Comparison of ENCODE assay signal across 23 cellular contexts in the genomic region with DNA sequence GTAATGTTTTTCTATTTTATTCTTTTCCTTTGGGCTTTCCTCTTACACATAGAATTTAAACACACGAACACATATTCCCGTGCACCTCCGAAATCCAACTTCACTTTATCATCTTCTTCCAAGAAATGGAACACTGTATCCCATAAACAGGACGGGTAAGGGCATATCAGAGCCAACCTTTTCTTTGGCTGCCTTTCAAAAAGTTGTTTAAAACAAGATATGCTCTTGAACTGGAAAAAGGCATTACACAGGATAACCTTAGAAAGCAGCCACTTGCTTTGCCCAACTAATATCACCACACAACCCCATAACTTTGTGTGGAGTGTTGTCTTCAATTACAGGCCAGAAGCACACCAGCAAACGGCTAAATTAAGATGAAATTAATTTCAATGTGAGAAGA.
"Had no signal": no experiment of that assay in that cellular context is flagged by ENCODE, and none has a peak within 500 bp of the region (broad histone marks: within the 10 kb centered on the region; RNA-seq: fewer than 3 reads in every experiment).

No MANE protein-coding gene starts in this region.

- H3K27me3 ChIP-seq: SJCRH30 had no signal

- H3K9me3 Mint-ChIP-seq: IgD-negative memory B cell had no signal

- H3K4me1 ChIP-seq: SJCRH30 had no signal

- H3K9ac ChIP-seq: KMS-11 had no signal

- H3K4me1 Mint-ChIP-seq: IgD-negative memory B cell had no signal

- H3K36me3 Mint-ChIP-seq: IgD-negative memory B cell had no signal

- H3K9me3 ChIP-seq: SJCRH30 had no signal

- H3K4me3 ChIP-seq: K562, SJCRH30 had no signal

- FAIRE-seq: K562, RCC 7860 had no signal

- H3K27ac Mint-ChIP-seq: IgD-negative memory B cell had no signal

- DNase-seq: Kasumi-1, MM.1S, NCI-H1092 treated with DMSO at 0.1 percent for 48 hours, NCI-H1436, NCI-H187, NCI-H2029, NCI-H2081 treated with DMSO at 0.1 percent for 48 hours, NCI-H2171, NCI-H226, NCI-H446, NCI-H510A, NCI-H524 treated with DMSO at 0.1 percent for 48 hours, NCI-H69, NCI-H774, RPMI8226, SHP77 treated with DMSO at 0.1 percent for 48 hours, SJCRH30 had no signal

- H3K36me3 ChIP-seq: SJCRH30 had no signal

- H3K4me3 Mint-ChIP-seq: IgD-negative memory B cell had no signal

- H3K4me2 ChIP-seq: KMS-11 had no signal

- H3K27ac ChIP-seq: HL-60, KMS-11, SJCRH30 had no signal

- ATAC-seq: K562, SK-N-SH treated with all-trans-retinoic acid at 6 μM for 48 hours had no signal
